Comparison of ENCODE assay signal across 22 cellular contexts in the genomic region with DNA sequence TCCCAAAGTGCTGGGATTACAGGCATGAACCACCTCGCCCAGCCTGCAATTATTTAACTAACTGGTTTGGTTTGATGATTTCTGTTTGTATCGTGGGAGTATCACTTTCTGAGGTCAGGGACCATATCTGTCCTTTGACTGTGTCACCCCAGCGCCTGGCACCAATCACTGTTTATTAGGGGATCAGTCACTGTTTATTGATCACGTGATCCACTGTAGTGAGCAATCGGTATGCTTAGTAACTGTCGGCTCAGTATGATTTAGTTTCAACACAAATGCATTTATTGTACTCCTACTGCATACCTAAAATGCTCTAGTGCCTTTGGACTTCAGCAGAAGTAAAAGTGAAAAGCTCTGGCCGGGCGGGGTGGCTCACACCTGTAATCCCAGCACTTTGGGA. TPM values are rescaled to one million over a fixed set of nuclear protein-coding genes. Genes with fewer than 3 reads are reported as not detected.
"Had no signal": no experiment of that assay in that cellular context is flagged by ENCODE, and none has a peak within 500 bp of the region (broad histone marks: within the 10 kb centered on the region; RNA-seq: fewer than 3 reads in every experiment).

No MANE protein-coding gene starts in this region.

- H2AFZ ChIP-seq: neural progenitor cell had no signal

- H3K36me3 ChIP-seq: neural progenitor cell, right lobe of liver had no signal

- ATAC-seq: effector memory CD8-positive, alpha-beta T cell; heart right ventricle; left colon; naive thymus-derived CD4-positive, alpha-beta T cell; psoas muscle; right lobe of liver; stimulated activated memory B cell treated with anti-CD40 and anti-IgM and Interleukin-4, amounts not matched to agents 10 μg/mL and 1 μg/mL and 100 μg/mL, for 72 hours; stimulated activated naive CD8-positive, alpha-beta T cell treated with anti-CD3 and anti-CD28 coated beads, Interleukin-15, Interleukin-2, amounts not matched to agents 100 U/mL and 50 U/mL, for 24 hours had no signal

- H3K27me3 ChIP-seq: heart right ventricle, neural progenitor cell, right lobe of liver, testis, tibial artery had no signal

- H3K4me3 ChIP-seq: esophagus squamous epithelium, heart right ventricle, lung, neural progenitor cell, psoas muscle, right lobe of liver, testis, tibial artery had no signal

- DNase-seq: cortex of kidney; effector memory CD8-positive, alpha-beta T cell; erythroblast; esophagus squamous epithelium; foreskin melanocyte; hippocampal formation; left colon; mesenchymal stem cell; midbrain; naive thymus-derived CD4-positive, alpha-beta T cell; stimulated activated CD4-positive, alpha-beta T cell treated with anti-CD3 and anti-CD28 coated beads, Interleukin-2, amount 100 ng/mL, for 24 hours; stimulated activated CD4-positive, alpha-beta T cell treated with anti-CD3 and anti-CD28 coated beads, Interleukin-4, amount 100 ng/mL, for 4 hours; stimulated activated naive CD8-positive, alpha-beta T cell treated with anti-CD3 and anti-CD28 coated beads, Interleukin-15, Interleukin-2, amounts not matched to agents 100 U/mL and 50 U/mL, for 24 hours; substantia nigra; testis had no signal

- H3K4me1 ChIP-seq: psoas muscle, right lobe of liver, testis had no signal

- H3K27ac ChIP-seq: esophagus squamous epithelium, heart right ventricle, neural progenitor cell, psoas muscle, right lobe of liver, testis, tibial artery had no signal

- H3K9me3 ChIP-seq: esophagus squamous epithelium, heart right ventricle, psoas muscle, right lobe of liver, testis, tibial artery had no signal

- H3K4me2 ChIP-seq: neural progenitor cell had no signal

RNA-seq across cellular contexts. Expression of a gene that starts 54.8 kb away (rescaled TPM):
- polyA plus RNA-seq: naive thymus-derived CD4-positive, alpha-beta T cell had no signal
